8 cellular contexts compared by ENCODE assay signal in genomic region chr5:159263569-159263905, GRCh38. TPM values are rescaled to one million over a fixed set of nuclear protein-coding genes. Genes with fewer than 3 reads are reported as not detected.
A peak's percentile ranks its signal among the peaks of the same experiment; 100 is the strongest.
DNase-seq lines count a peak whose midpoint lies in the region; ATAC-seq and TF ChIP-seq lines count a peak whose summit lies in the region.

No MANE protein-coding gene starts in this region.

- intact Hi-C loops in gastrocnemius medialis (cut with DNase I; ENCODE audit: low total_unique reads): loop anchor here (1.0 to 2.0 kb wide), 3 partner anchors 54 to 745 kb away; partner anchors contain the start of genes RNF145 and TTC1

- no peak for TF ChIP-seq POLR2A in gastrocnemius medialis (IDR thresholded peaks at IDR 0.05)

- H3K36me3 ChIP-seq in gastrocnemius medialis: no peaks in the 10 kb centered on the region

- TF ChIP-seq CTCF in gastrocnemius medialis (IDR thresholded peaks at IDR 0.05 in 4 of 5, conservative IDR thresholded peaks at IDR 0.05 in 1 of 5): no peak

- ATAC-seq in GM18861 (IDR thresholded peaks at IDR 0.05; ENCODE audit: unreplicated experiment) (peak; percentile 10), HG02759 (IDR thresholded peaks at IDR 0.05; ENCODE audit: unreplicated experiment) (peak; percentile 12), gastrocnemius medialis (peak; percentile 10 to 14)

- H3K27me3 ChIP-seq in gastrocnemius medialis: peaks cover 0 to under 1% (median 0%) of the 10 kb centered on the region in 3 donors

- H3K4me1 ChIP-seq in gastrocnemius medialis: peaks cover 19 to 20% of the 10 kb centered on the region in 2 donors

- DNase-seq in T follicular helper cell (ENCODE audit: low read depth) (peak; percentile 10), foreskin melanocyte (peak; percentile 4), gastrocnemius medialis (no peak), GM19240 (ENCODE audit: insufficient read length, low spot score) (no peak), NCI-H2227 treated with DMSO at 0.1 percent for 48 hours (lab: John Stamatoyannopoulos, UW) (no peak), NOMO-1 treated with DMSO at 0.1 percent for 48 hours (lab: John Stamatoyannopoulos, UW; ENCODE audit: unreplicated experiment) (no peak)

- H3K9me3 ChIP-seq in gastrocnemius medialis: no peaks in the 10 kb centered on the region

- H3K27ac ChIP-seq in gastrocnemius medialis: peak overlapping the region; percentile 89 to 94 (median 90)

- H3K4me3 ChIP-seq in gastrocnemius medialis: peak overlapping the region; percentile 84 to 99 (median 92)

- in situ Hi-C loops in gastrocnemius medialis (cut with MboI; ENCODE audit: low sequenced_read_pairs in 4 of 4): loop anchor here in 3 of 4 donors (5.0 to 25.0 kb wide), 4 partner anchors 56 to 109 kb away; partner anchors contain the start of gene RNF145 (in 1 of the 3)

RNA-seq across cellular contexts. Expression of gene UBLCP1, which starts 0.4 kb away (rescaled TPM):
- 10 to 100 TPM; 11.1 to 16.0 (median 14.3) TPM for total RNA-seq in gastrocnemius medialis

RNA-seq across cellular contexts. Expression of gene RNF145, which starts 54.2 kb away (rescaled TPM):
- 10 to 100 TPM in 2 of 4 donors, 1 to 10 TPM in 2; 6.7 to 20.8 (median 9.7) TPM for total RNA-seq in gastrocnemius medialis

Comparison
In these comparisons a context has a peak if more than half of its experiments do, and no peak if none do; other contexts are left out.
1. DNase-seq: peak in T follicular helper cell (single experiment) and foreskin melanocyte (single experiment); none in gastrocnemius medialis (0 of 2), GM19240 (single experiment), NCI-H2227 treated with DMSO at 0.1 percent for 48 hours (single experiment) and NOMO-1 treated with DMSO at 0.1 percent for 48 hours (single experiment).
2. Peak in every context shown above with its lines, with median percentiles within 50 percentile points of each other: ATAC-seq.